Comparison of ENCODE assay signal across 17 cellular contexts in genomic region chr10:81569488-81569887, GRCh38.
A peak's percentile ranks its signal among the peaks of the same experiment; 100 is the strongest.
DNase-seq lines count a peak whose midpoint lies in the region; ATAC-seq and TF ChIP-seq lines count a peak whose summit lies in the region.
"Had no signal": no experiment of that assay in that cellular context is flagged by ENCODE, and none has a peak within 500 bp of the region (broad histone marks: within the 10 kb centered on the region; RNA-seq: fewer than 3 reads in every experiment).

No MANE protein-coding gene starts in this region.

- no peak overlapping the region for H3K27ac Mint-ChIP-seq in glutamatergic neuron (ENCODE audit: unreplicated experiment)
- H3K27ac Mint-ChIP-seq: CD14-positive monocyte; CD4-positive, alpha-beta memory T cell; IgD-negative memory B cell had no signal

- 83% methylated on average over 5 of the region's 5 CpGs for WGBS in right cardiac atrium
- WGBS in heart right ventricle, 2 donors = 87 to 90% methylated on average over 5 of the region's 5 CpGs
- WGBS in neuronal stem cell (ENCODE audit: extremely low coverage in 2 of 2, insufficient read length in 2 of 2, insufficient replicate concordance in 1 of 2), 2 donors = no CpG with 5 or more reads among the region's 5 CpGs

- H3K4me1 ChIP-seq in right cardiac atrium (ENCODE audit: control insufficient read depth, insufficient read depth, low read length) = no peaks in the 10 kb centered on the region
- H3K4me1 ChIP-seq in heart right ventricle = no peaks in the 10 kb centered on the region
- no peaks in the 10 kb centered on the region for H3K4me1 ChIP-seq in neuronal stem cell (ENCODE audit: control insufficient read depth in 2 of 2, insufficient read depth in 1 of 2, low read depth in 1 of 2, low read length in 2 of 2)
- no peaks in the 10 kb centered on the region for H3K4me1 ChIP-seq in upper lobe of right lung
- H3K4me1 ChIP-seq: BLaER1 had no signal

- no peaks in the 10 kb centered on the region for H3K36me3 Mint-ChIP-seq in glutamatergic neuron (ENCODE audit: unreplicated experiment)
- H3K36me3 Mint-ChIP-seq: CD14-positive monocyte; CD4-positive, alpha-beta memory T cell had no signal

- no peak overlapping the region for H3K4me2 ChIP-seq in neuronal stem cell (ENCODE audit: insufficient read depth, low read length, poor library complexity, severe bottlenecking)
- H3K4me2 ChIP-seq: BLaER1 had no signal

- no peak for TF ChIP-seq CTCF in heart right ventricle (IDR thresholded peaks at IDR 0.05)
- no peak for TF ChIP-seq CTCF in upper lobe of right lung (IDR thresholded peaks at IDR 0.05)
- TF ChIP-seq CTCF in glutamatergic neuron (IDR thresholded peaks at IDR 0.05; ENCODE audit: partially characterized antibody, unreplicated experiment) = no peak

- peaks cover 5% of the 10 kb centered on the region for H3K27me3 Mint-ChIP-seq in glutamatergic neuron (ENCODE audit: unreplicated experiment)
- H3K27me3 Mint-ChIP-seq: CD4-positive, alpha-beta memory T cell; IgD-negative memory B cell had no signal

- H2AFZ ChIP-seq in neuronal stem cell (ENCODE audit: low read length) = no peak overlapping the region

- H3K36me3 ChIP-seq in heart right ventricle (no peaks in the 10 kb centered on the region), neuronal stem cell (replicated peaks in 1 of 2; ENCODE audit: control insufficient read depth in 2 of 2, insufficient read depth in 2 of 2, low read length in 2 of 2) (no peaks in the 10 kb centered on the region), upper lobe of right lung (no peaks in the 10 kb centered on the region)
- H3K36me3 ChIP-seq: BLaER1 had no signal

- H3K4me3 ChIP-seq in right cardiac atrium (ENCODE audit: low read length) (no peak overlapping the region), heart right ventricle (no peak overlapping the region), neuronal stem cell (ENCODE audit: low read length in 2 of 2) (no peak overlapping the region), upper lobe of right lung (no peak overlapping the region)
- H3K4me3 ChIP-seq: BLaER1 had no signal

- no peak overlapping the region for H2AK5ac ChIP-seq in neuronal stem cell (ENCODE audit: low read depth, low read length)

- no peak overlapping the region for H2BK120ac ChIP-seq in neuronal stem cell (ENCODE audit: low read depth, low read length)

- H3K4me3 Mint-ChIP-seq in glutamatergic neuron (ENCODE audit: unreplicated experiment) = no peak overlapping the region
- H3K4me3 Mint-ChIP-seq: CD14-positive monocyte; CD4-positive, alpha-beta memory T cell; IgD-negative memory B cell had no signal

- no peak overlapping the region for H3K23ac ChIP-seq in neuronal stem cell (ENCODE audit: low read depth, low read length, poor library complexity)

- H3K14ac ChIP-seq in neuronal stem cell (ENCODE audit: low read length) = no peak overlapping the region

- no peak overlapping the region for H4K91ac ChIP-seq in neuronal stem cell (ENCODE audit: low read depth, low read length, poor library complexity)

- no peaks in the 10 kb centered on the region for H3K9me3 Mint-ChIP-seq in glutamatergic neuron (ENCODE audit: unreplicated experiment)

- peak in 2 of 3 donors; percentile 12 to 21 for DNase-seq in right cardiac atrium
- DNase-seq in heart right ventricle = no peak
- DNase-seq in ecto neural progenitor cell (ENCODE audit: low spot score) = peak; percentile 41
- no peak for DNase-seq in neuronal stem cell (ENCODE audit: low spot score)
- no peak for DNase-seq in upper lobe of right lung
- no peak for DNase-seq in glutamatergic neuron
- DNase-seq in iPS-NIHi11 (ENCODE audit: low spot score) = no peak
- DNase-seq: 8988T, DMS79 treated with DMSO at 0.1 percent for 48 hours, GF-D8 had no signal

- no peak overlapping the region for H3K9ac ChIP-seq in neuronal stem cell (ENCODE audit: low read depth, low read length, poor library complexity)
- H3K9ac ChIP-seq: BLaER1 had no signal

- no peak overlapping the region for H4K8ac ChIP-seq in neuronal stem cell (ENCODE audit: low read depth, low read length)

- H3K9me3 ChIP-seq in right cardiac atrium (ENCODE audit: control insufficient read depth, low read length) (no peaks in the 10 kb centered on the region), heart right ventricle (peaks cover 0 to 14% (median 0%) of the 10 kb centered on the region in 11 donors), neuronal stem cell (replicated peaks in 1 of 2; ENCODE audit: control insufficient read depth in 2 of 2, insufficient read depth in 1 of 2, low read depth in 1 of 2, low read length in 2 of 2) (no peaks in the 10 kb centered on the region), upper lobe of right lung (no peaks in the 10 kb centered on the region)

- peak overlapping the region; percentile 6 for H3K18ac ChIP-seq in neuronal stem cell (ENCODE audit: low read length)

- intact Hi-C loops in right cardiac atrium (cut with DNase I) = no loop called here
- intact Hi-C loops in heart right ventricle (cut with DNase I) = no loop called here
- intact Hi-C loops in upper lobe of right lung (cut with DNase I) = no loop called here

- H3K27ac ChIP-seq in right cardiac atrium (ENCODE audit: low read length) = no peak overlapping the region
- no peak overlapping the region for H3K27ac ChIP-seq in heart right ventricle
- no peak overlapping the region for H3K27ac ChIP-seq in neuronal stem cell (replicated peaks; ENCODE audit: low read length)
- H3K27ac ChIP-seq in upper lobe of right lung = no peak overlapping the region
- H3K27ac ChIP-seq: BLaER1 had no signal

- H3K4me1 Mint-ChIP-seq in glutamatergic neuron (ENCODE audit: low read depth, unreplicated experiment) = no peaks in the 10 kb centered on the region
- H3K4me1 Mint-ChIP-seq: CD14-positive monocyte; CD4-positive, alpha-beta memory T cell; IgD-negative memory B cell had no signal

- H3K27me3 ChIP-seq in right cardiac atrium (ENCODE audit: control insufficient read depth, insufficient read depth) (no peaks in the 10 kb centered on the region), heart right ventricle (no peaks in the 10 kb centered on the region), neuronal stem cell (ENCODE audit: control insufficient read depth in 3 of 3, insufficient read depth in 3 of 3, low read depth in 1 of 3, low read length in 3 of 3) (no peaks in the 10 kb centered on the region), upper lobe of right lung (no peaks in the 10 kb centered on the region)
- H3K27me3 ChIP-seq: BLaER1 had no signal

- no peak overlapping the region for H2BK12ac ChIP-seq in neuronal stem cell (ENCODE audit: low read length)

- H2BK15ac ChIP-seq in neuronal stem cell (ENCODE audit: low read length) = no peak overlapping the region

- peaks cover 3% of the 10 kb centered on the region for H3K79me1 ChIP-seq in neuronal stem cell (ENCODE audit: low read depth, low read length)

- peak overlapping the region; percentile 26 for H3K4ac ChIP-seq in neuronal stem cell (ENCODE audit: low read length)

- no peak for ATAC-seq in right cardiac atrium
- ATAC-seq in heart right ventricle = no peak
- peak; percentile 19 for ATAC-seq in upper lobe of right lung
- ATAC-seq in GM21367 (IDR thresholded peaks at IDR 0.05; ENCODE audit: unreplicated experiment) = no peak
- ATAC-seq: HCT116, HepG2 had no signal

- H2BK5ac ChIP-seq in neuronal stem cell (ENCODE audit: low read length) = no peak overlapping the region

Comparison
In these comparisons a context has a peak if more than half of its experiments do, and no peak if none do; other contexts are left out.
1. DNase-seq: peak in right cardiac atrium (2 of 3) and ecto neural progenitor cell (single experiment); none in heart right ventricle (0 of 2), neuronal stem cell (single experiment), upper lobe of right lung (single experiment), glutamatergic neuron (single experiment) and iPS-NIHi11 (single experiment).